In genomic region chr11:65623852-65624616, GRCh38 we compare ENCODE assay signal across 1 cellular context.
TF ChIP-seq lines count a peak whose summit lies in the region.

No MANE protein-coding gene starts in this region.

TF ChIP-seq in IMR-90, 13 proteins besides CTCF, POLR2A, EP300 and RAD21:
- no peak for TF ChIP-seq CHD1 (IDR thresholded peaks at IDR 0.05; ENCODE audit: low read depth, low read length)
- no peak for TF ChIP-seq FOS (IDR thresholded peaks at IDR 0.05; ENCODE audit: low read depth, low read length)
- no peak for TF ChIP-seq MXI1 (IDR thresholded peaks at IDR 0.05; ENCODE audit: borderline replicate concordance, low read depth, low read length)
- no peak for TF ChIP-seq MAZ (IDR thresholded peaks at IDR 0.05; ENCODE audit: borderline replicate concordance, low read depth, low read length)
- no peak for TF ChIP-seq CEBPB (IDR thresholded peaks at IDR 0.05; ENCODE audit: low read depth, low read length)
- TF ChIP-seq, protein P1, sequence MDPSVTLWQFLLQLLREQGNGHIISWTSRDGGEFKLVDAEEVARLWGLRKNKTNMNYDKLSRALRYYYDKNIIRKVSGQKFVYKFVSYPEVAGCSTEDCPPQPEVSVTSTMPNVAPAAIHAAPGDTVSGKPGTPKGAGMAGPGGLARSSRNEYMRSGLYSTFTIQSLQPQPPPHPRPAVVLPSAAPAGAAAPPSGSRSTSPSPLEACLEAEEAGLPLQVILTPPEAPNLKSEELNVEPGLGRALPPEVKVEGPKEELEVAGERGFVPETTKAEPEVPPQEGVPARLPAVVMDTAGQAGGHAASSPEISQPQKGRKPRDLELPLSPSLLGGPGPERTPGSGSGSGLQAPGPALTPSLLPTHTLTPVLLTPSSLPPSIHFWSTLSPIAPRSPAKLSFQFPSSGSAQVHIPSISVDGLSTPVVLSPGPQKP (IDR thresholded peaks at IDR 0.05; ENCODE audit: borderline replicate concordance, low read depth, low read length), result no peak
- no peak for TF ChIP-seq USF2 (IDR thresholded peaks at IDR 0.05; ENCODE audit: low read depth, low read length)
- TF ChIP-seq BHLHE40 (IDR thresholded peaks at IDR 0.05; ENCODE audit: low read depth, low read length), result no peak
- TF ChIP-seq SMC3 (IDR thresholded peaks at IDR 0.05; ENCODE audit: low read depth, low read length), result no peak
- no peak for TF ChIP-seq MAFK (IDR thresholded peaks at IDR 0.05; ENCODE audit: low read depth, low read length)
